Comparison of ENCODE assay signal across 10 cellular contexts in genomic region chr16:12097523-12098428, GRCh38.
DNase-seq lines count a peak whose midpoint lies in the region; ATAC-seq and TF ChIP-seq lines count a peak whose summit lies in the region.
"Had no signal": no experiment of that assay in that cellular context is flagged by ENCODE, and none has a peak within 500 bp of the region (broad histone marks: within the 10 kb centered on the region; RNA-seq: fewer than 3 reads in every experiment).

No MANE protein-coding gene starts in this region.

- TF ChIP-seq CTCF in KMS-11 (conservative IDR thresholded peaks at IDR 0.05; ENCODE audit: low read depth, low read length) = no peak
- no peak for TF ChIP-seq CTCF in smooth muscle cell (IDR thresholded peaks at IDR 0.05; ENCODE audit: borderline replicate concordance, insufficient read depth, poor library complexity, severe bottlenecking)

- H2AFZ ChIP-seq in KMS-11 (ENCODE audit: low read depth) = peak overlapping the region; percentile 28; the same call in 1 of the 2 replicates
- H2AFZ ChIP-seq in smooth muscle cell (ENCODE audit: low read depth) = no peak overlapping the region

- peak; percentile 80 for DNase-seq in left kidney (ENCODE audit: low read depth, low spot score)
- peak; percentile 31 for DNase-seq in smooth muscle cell (lab: John Stamatoyannopoulos, UW; ENCODE audit: unreplicated experiment)
- DNase-seq in KG1 (lab: John Stamatoyannopoulos, UW) = no peak
- DNase-seq in stimulated activated CD8-positive, alpha-beta memory T cell treated with anti-CD3 and anti-CD28 coated beads, Interleukin-4, amount 100 ng/mL, for 48 hours = no peak
- no peak for DNase-seq in NCI-H748 (lab: John Stamatoyannopoulos, UW; ENCODE audit: unreplicated experiment)
- DNase-seq: Karpas-422, naive B cell had no signal

- H4K20me1 ChIP-seq in KMS-11 (ENCODE audit: insufficient read depth) (no peaks in the 10 kb centered on the region), smooth muscle cell (ENCODE audit: low read depth) (peaks cover 22% of the 10 kb centered on the region)

- no peaks in the 10 kb centered on the region for H3K9me3 ChIP-seq in smooth muscle cell (replicated peaks; ENCODE audit: low read depth)

- H3K4me2 ChIP-seq in KMS-11 (peak overlapping the region; percentile 88), smooth muscle cell (peak overlapping the region; percentile 70)

- H3K79me2 ChIP-seq in KMS-11 (ENCODE audit: insufficient read depth, low read depth) (peaks cover 4% of the 10 kb centered on the region; the same call in 1 of the 2 replicates), smooth muscle cell (ENCODE audit: low read depth) (no peaks in the 10 kb centered on the region)

- 51% methylated on average over 20 of the region's 20 CpGs for WGBS in smooth muscle cell (ENCODE audit: low lambda C conversion rate)

- H3K4me3 ChIP-seq in KMS-11 (IDR thresholded peaks at IDR 0.05; ENCODE audit: insufficient read depth, low read depth, low read length) = no peak overlapping the region
- H3K4me3 ChIP-seq in smooth muscle cell = no peak overlapping the region

- H3F3A ChIP-seq in smooth muscle cell (ENCODE audit: low read depth) = peaks cover 13% of the 10 kb centered on the region

- H3K27me3 ChIP-seq in KMS-11 (ENCODE audit: insufficient read depth, low read depth) (no peaks in the 10 kb centered on the region), smooth muscle cell (ENCODE audit: low read depth) (no peaks in the 10 kb centered on the region)

- H3K9ac ChIP-seq in KMS-11 = peak overlapping the region; percentile 82
- no peak overlapping the region for H3K9ac ChIP-seq in smooth muscle cell (ENCODE audit: low read depth)

- H3K27ac ChIP-seq in KMS-11 (peak overlapping the region; percentile 96), cingulate gyrus (ENCODE audit: low read depth, low read length) (peak overlapping the region; percentile 34), smooth muscle cell (ENCODE audit: low read depth) (peak overlapping the region; percentile 48)

- no peak for ATAC-seq in HG02840 (IDR thresholded peaks at IDR 0.05; ENCODE audit: low FRiP score, unreplicated experiment)

- peaks cover 87% of the 10 kb centered on the region for H3K4me1 ChIP-seq in KMS-11 (ENCODE audit: low read depth, poor library complexity, severe bottlenecking)
- peaks cover 30% of the 10 kb centered on the region for H3K4me1 ChIP-seq in smooth muscle cell (ENCODE audit: low read depth)

- H3K36me3 ChIP-seq in KMS-11 (ENCODE audit: insufficient read depth) (no peaks in the 10 kb centered on the region), smooth muscle cell (ENCODE audit: low read depth) (no peaks in the 10 kb centered on the region)

Comparison
In these comparisons a context has a peak if more than half of its experiments do, and no peak if none do; other contexts are left out.
1. H3K27ac ChIP-seq: peak in every context shown above with its lines; median percentile 96 in KMS-11; 48 in smooth muscle cell; 34 in cingulate gyrus.
2. DNase-seq: peak in left kidney (single experiment) and smooth muscle cell (single experiment); none in KG1 (single experiment), stimulated activated CD8-positive, alpha-beta memory T cell treated with anti-CD3 and anti-CD28 coated beads, Interleukin-4, amount 100 ng/mL, for 48 hours (single experiment) and NCI-H748 (single experiment).